ENCODE assay signal across 18 cellular contexts in the genomic region with DNA sequence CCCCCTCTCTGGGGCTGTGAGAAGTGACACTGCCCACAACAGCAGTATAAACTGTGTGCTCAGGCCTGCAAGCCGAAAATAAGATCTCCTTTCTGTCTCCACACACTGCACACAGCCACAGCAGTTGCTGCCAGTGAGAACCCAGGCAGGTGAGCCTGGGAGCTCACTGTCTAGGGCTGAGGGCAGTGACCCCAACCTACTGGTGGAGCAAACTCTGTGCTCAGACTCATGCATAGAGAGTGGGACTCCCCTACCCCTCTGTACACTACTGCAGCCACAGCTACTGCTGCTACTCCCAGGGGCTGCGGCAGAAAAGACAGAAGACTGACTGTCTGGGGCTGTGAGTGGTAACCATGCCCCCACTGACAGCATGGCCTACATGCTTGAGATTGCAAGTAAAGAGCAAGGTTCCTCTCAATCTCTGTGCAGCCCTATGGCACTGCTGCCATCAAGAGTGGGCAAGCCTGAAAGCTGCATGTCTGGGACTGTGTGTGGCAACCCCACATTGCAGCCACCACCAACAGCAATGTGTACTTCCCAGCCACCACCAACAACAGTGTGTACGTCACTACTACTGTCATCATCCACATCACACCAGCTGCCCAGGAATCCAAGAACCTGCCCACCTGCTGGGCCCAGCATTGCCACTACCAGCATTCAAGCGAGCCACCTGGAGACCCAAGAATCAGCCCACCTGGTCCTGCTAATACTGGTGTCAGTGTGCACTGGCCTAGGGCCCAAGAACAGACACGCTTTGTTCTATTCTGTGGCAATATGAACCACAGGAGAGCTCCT.
DNase-seq lines count a peak whose midpoint lies in the region; ATAC-seq and TF ChIP-seq lines count a peak whose summit lies in the region.
"Had no signal": no experiment of that assay in that cellular context is flagged by ENCODE, and none has a peak within 500 bp of the region (broad histone marks: within the 10 kb centered on the region; RNA-seq: fewer than 3 reads in every experiment).

No MANE protein-coding gene starts in this region.

- no peak for TF ChIP-seq CTCF in WTC11 (IDR thresholded peaks at IDR 0.05)
- TF ChIP-seq CTCF in upper lobe of right lung (IDR thresholded peaks at IDR 0.05): no peak
- no peak for TF ChIP-seq CTCF in esophagus muscularis mucosa (IDR thresholded peaks at IDR 0.05)

- ATAC-seq in WTC11 (peak; percentile 39), upper lobe of right lung (peak; percentile 39), T-helper 17 cell (no peak)
- ATAC-seq: HCT116, PC-3 had no signal

- no peak overlapping the region for H2AFZ ChIP-seq in neuronal stem cell (ENCODE audit: low read length)

- no peaks in the 10 kb centered on the region for H3K4me1 ChIP-seq in neuronal stem cell (ENCODE audit: control insufficient read depth in 2 of 2, insufficient read depth in 1 of 2, low read depth in 1 of 2, low read length in 2 of 2)
- no peaks in the 10 kb centered on the region for H3K4me1 ChIP-seq in upper lobe of right lung
- no peaks in the 10 kb centered on the region for H3K4me1 ChIP-seq in esophagus muscularis mucosa
- H3K4me1 ChIP-seq: SJSA1 had no signal

- H3K23ac ChIP-seq in neuronal stem cell (ENCODE audit: low read depth, low read length, poor library complexity): no peak overlapping the region

- CTCF ChIA-PET in WTC11 (lab: Charles Lee): no interaction called here

- H3K36me3 Mint-ChIP-seq in WTC11: no peaks in the 10 kb centered on the region
- no peaks in the 10 kb centered on the region for H3K36me3 Mint-ChIP-seq in T-helper 17 cell (ENCODE audit: low read depth)
- H3K36me3 Mint-ChIP-seq: CD4-positive, CD25-positive, alpha-beta regulatory T cell had no signal

- H3K27ac Mint-ChIP-seq in WTC11 (no peak overlapping the region), T-helper 17 cell (no peak overlapping the region)
- H3K27ac Mint-ChIP-seq: B cell; CD4-positive, CD25-positive, alpha-beta regulatory T cell had no signal

- H3K4me2 ChIP-seq in neuronal stem cell (ENCODE audit: insufficient read depth, low read length, poor library complexity, severe bottlenecking): no peak overlapping the region

- WGBS in neuronal stem cell (ENCODE audit: extremely low coverage in 2 of 2, insufficient read length in 2 of 2, insufficient replicate concordance in 1 of 2), 2 donors: no CpG with 5 or more reads among the region's 5 CpGs
- 88% methylated on average over 5 of the region's 5 CpGs for WGBS in esophagus muscularis mucosa

- intact Hi-C loops in upper lobe of right lung (cut with DNase I) (no loop called here), esophagus muscularis mucosa (cut with DNase I) (no loop called here)

- H3K27me3 ChIP-seq in neuronal stem cell (ENCODE audit: control insufficient read depth in 3 of 3, insufficient read depth in 3 of 3, low read depth in 1 of 3, low read length in 3 of 3) (no peaks in the 10 kb centered on the region), upper lobe of right lung (no peaks in the 10 kb centered on the region), esophagus muscularis mucosa (no peaks in the 10 kb centered on the region)
- H3K27me3 ChIP-seq: SJSA1 had no signal

- no peak overlapping the region for H2BK12ac ChIP-seq in neuronal stem cell (ENCODE audit: low read length)

- no peaks in the 10 kb centered on the region for H3K79me1 ChIP-seq in neuronal stem cell (ENCODE audit: low read depth, low read length)

- H3K4me3 Mint-ChIP-seq in WTC11 (no peak overlapping the region), T-helper 17 cell (no peak overlapping the region)
- H3K4me3 Mint-ChIP-seq: B cell; CD4-positive, CD25-positive, alpha-beta regulatory T cell had no signal

- H3K18ac ChIP-seq in neuronal stem cell (ENCODE audit: low read length): peak overlapping the region; percentile 32

- no peaks in the 10 kb centered on the region for H3K36me3 ChIP-seq in neuronal stem cell (replicated peaks in 1 of 2; ENCODE audit: control insufficient read depth in 2 of 2, insufficient read depth in 2 of 2, low read length in 2 of 2)
- H3K36me3 ChIP-seq in upper lobe of right lung: no peaks in the 10 kb centered on the region
- no peaks in the 10 kb centered on the region for H3K36me3 ChIP-seq in esophagus muscularis mucosa
- H3K36me3 ChIP-seq: SJSA1 had no signal

- no peak overlapping the region for H4K8ac ChIP-seq in neuronal stem cell (ENCODE audit: low read depth, low read length)

- POLR2A ChIA-PET in WTC11 (lab: Charles Lee): interaction anchor here (0.6 kb wide), 1 partner anchor 150 kb away, joined by 3 read pairs; no protein-coding TSS in a partner anchor

- H3K9me3 ChIP-seq in neuronal stem cell (replicated peaks in 1 of 2; ENCODE audit: control insufficient read depth in 2 of 2, insufficient read depth in 1 of 2, low read depth in 1 of 2, low read length in 2 of 2) (no peaks in the 10 kb centered on the region), upper lobe of right lung (no peaks in the 10 kb centered on the region), esophagus muscularis mucosa (no peaks in the 10 kb centered on the region), T-helper 17 cell (ENCODE audit: control insufficient read depth, low read length, poor library complexity, severe bottlenecking) (no peaks in the 10 kb centered on the region)
- H3K9me3 ChIP-seq: SJSA1 had no signal

- no peak overlapping the region for H3K4ac ChIP-seq in neuronal stem cell (ENCODE audit: low read length)

- H3K27ac ChIP-seq in neuronal stem cell (replicated peaks; ENCODE audit: low read length) (no peak overlapping the region), upper lobe of right lung (no peak overlapping the region), esophagus muscularis mucosa (replicated peaks in 1 of 4) (no peak overlapping the region)
- H3K27ac ChIP-seq: RWPE1, SJSA1 had no signal

- no peak for TF ChIP-seq EP300 in esophagus muscularis mucosa (IDR thresholded peaks at IDR 0.05)

- H3K27me3 Mint-ChIP-seq in WTC11 (ENCODE audit: low read depth) (no peaks in the 10 kb centered on the region), T-helper 17 cell (peaks cover 28% of the 10 kb centered on the region)
- H3K27me3 Mint-ChIP-seq: CD4-positive, CD25-positive, alpha-beta regulatory T cell had no signal

- H3K9ac ChIP-seq in neuronal stem cell (ENCODE audit: low read depth, low read length, poor library complexity): no peak overlapping the region

- TF ChIP-seq POLR2A in esophagus muscularis mucosa (IDR thresholded peaks at IDR 0.05; ENCODE audit: low read depth): no peak

- no peak overlapping the region for H2BK15ac ChIP-seq in neuronal stem cell (ENCODE audit: low read length)

- peak; percentile 60 for DNase-seq in Jurkat, Clone E6-1 (ENCODE audit: low read depth, low spot score)
- DNase-seq in WTC11 (ENCODE audit: low spot score) (no peak), neuronal stem cell (ENCODE audit: low spot score) (no peak), upper lobe of right lung (no peak), esophagus muscularis mucosa (ENCODE audit: extremely low spot score) (no peak), T-helper 17 cell (no peak), NCI-H345 (lab: John Stamatoyannopoulos, UW) (no peak)
- DNase-seq: CD4-positive, CD25-positive, alpha-beta regulatory T cell; DMS79; MV-4-11; NCI-H1417 treated with DMSO at 0.1 percent for 48 hours; NCI-H1930; NCI-H510A; PC-3 had no signal

- no peaks in the 10 kb centered on the region for H3K4me1 Mint-ChIP-seq in WTC11
- H3K4me1 Mint-ChIP-seq in T-helper 17 cell: no peaks in the 10 kb centered on the region
- H3K4me1 Mint-ChIP-seq: B cell; CD4-positive, CD25-positive, alpha-beta regulatory T cell had no signal

- no peak overlapping the region for H2BK120ac ChIP-seq in neuronal stem cell (ENCODE audit: low read depth, low read length)

- H3K9me3 Mint-ChIP-seq in WTC11: peaks cover 3% of the 10 kb centered on the region; the same call in 1 of the 2 replicates

- no peak overlapping the region for H4K91ac ChIP-seq in neuronal stem cell (ENCODE audit: low read depth, low read length, poor library complexity)

- H3K14ac ChIP-seq in neuronal stem cell (ENCODE audit: low read length): no peak overlapping the region

- H3K4me3 ChIP-seq in Jurkat, Clone E6-1 (ENCODE audit: low read length): no peak overlapping the region
- H3K4me3 ChIP-seq in neuronal stem cell (ENCODE audit: low read length in 2 of 2) (no peak overlapping the region), upper lobe of right lung (no peak overlapping the region), esophagus muscularis mucosa (no peak overlapping the region)
- H3K4me3 ChIP-seq: SJSA1 had no signal

- H2BK5ac ChIP-seq in neuronal stem cell (ENCODE audit: low read length): no peak overlapping the region

- H2AK5ac ChIP-seq in neuronal stem cell (ENCODE audit: low read depth, low read length): no peak overlapping the region

TF ChIP-seq in WTC11, 78 proteins besides CTCF, POLR2A, EP300 and RAD21 (continues in another document):
- TF ChIP-seq, protein P1, sequence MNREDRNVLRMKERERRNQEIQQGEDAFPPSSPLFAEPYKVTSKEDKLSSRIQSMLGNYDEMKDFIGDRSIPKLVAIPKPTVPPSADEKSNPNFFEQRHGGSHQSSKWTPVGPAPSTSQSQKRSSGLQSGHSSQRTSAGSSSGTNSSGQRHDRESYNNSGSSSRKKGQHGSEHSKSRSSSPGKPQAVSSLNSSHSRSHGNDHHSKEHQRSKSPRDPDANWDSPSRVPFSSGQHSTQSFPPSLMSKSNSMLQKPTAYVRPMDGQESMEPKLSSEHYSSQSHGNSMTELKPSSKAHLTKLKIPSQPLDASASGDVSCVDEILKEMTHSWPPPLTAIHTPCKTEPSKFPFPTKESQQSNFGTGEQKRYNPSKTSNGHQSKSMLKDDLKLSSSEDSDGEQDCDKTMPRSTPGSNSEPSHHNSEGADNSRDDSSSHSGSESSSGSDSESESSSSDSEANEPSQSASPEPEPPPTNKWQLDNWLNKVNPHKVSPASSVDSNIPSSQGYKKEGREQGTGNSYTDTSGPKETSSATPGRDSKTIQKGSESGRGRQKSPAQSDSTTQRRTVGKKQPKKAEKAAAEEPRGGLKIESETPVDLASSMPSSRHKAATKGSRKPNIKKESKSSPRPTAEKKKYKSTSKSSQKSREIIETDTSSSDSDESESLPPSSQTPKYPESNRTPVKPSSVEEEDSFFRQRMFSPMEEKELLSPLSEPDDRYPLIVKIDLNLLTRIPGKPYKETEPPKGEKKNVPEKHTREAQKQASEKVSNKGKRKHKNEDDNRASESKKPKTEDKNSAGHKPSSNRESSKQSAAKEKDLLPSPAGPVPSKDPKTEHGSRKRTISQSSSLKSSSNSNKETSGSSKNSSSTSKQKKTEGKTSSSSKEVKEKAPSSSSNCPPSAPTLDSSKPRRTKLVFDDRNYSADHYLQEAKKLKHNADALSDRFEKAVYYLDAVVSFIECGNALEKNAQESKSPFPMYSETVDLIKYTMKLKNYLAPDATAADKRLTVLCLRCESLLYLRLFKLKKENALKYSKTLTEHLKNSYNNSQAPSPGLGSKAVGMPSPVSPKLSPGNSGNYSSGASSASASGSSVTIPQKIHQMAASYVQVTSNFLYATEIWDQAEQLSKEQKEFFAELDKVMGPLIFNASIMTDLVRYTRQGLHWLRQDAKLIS (CRISPR knock-in tag; IDR thresholded peaks at IDR 0.05; ENCODE audit: borderline replicate concordance): no peak
- TF ChIP-seq FOXJ3 (CRISPR knock-in tag; IDR thresholded peaks at IDR 0.05; ENCODE audit: borderline replicate concordance): no peak
- no peak for TF ChIP-seq SP1 (CRISPR knock-in tag; conservative IDR thresholded peaks at IDR 0.05)
- no peak for TF ChIP-seq IRF2 (CRISPR knock-in tag; IDR thresholded peaks at IDR 0.05; ENCODE audit: borderline replicate concordance, low read depth)
